ENCODE assay signal across 10 cellular contexts in the genomic region with DNA sequence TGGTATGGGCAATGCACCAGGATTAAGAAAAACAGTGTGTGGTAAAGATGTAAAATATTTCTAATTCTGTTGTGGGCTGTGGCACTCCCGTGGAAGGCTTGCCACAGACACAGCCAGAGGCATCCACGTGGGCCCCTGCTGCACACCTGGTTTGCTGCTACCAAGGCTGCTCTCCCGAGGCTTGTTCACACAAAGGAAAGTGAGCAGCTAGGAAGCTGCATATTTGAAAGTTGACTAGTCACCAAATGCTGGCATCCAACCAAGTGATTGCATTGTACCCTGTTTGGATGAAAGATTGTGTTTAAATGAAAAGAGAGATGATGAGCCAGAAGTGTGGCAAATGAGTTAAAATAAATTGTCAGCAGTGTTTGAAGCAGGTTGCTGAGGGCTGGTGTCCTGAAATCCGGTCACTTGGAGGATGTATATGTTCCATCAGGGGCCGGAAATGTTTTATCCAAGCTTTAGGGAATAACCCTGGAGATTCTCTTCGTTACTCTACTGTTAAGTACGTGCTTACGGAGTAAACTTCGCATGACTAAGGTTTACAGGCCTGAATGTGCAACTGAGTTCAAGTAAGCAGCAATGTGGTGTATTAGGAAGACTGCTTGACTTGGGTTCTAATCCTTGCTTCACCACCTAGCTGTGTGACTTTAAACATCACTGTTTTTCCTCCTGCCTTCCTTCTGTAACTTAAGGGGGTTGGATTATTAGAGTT.
A peak's percentile ranks its signal among the peaks of the same experiment; 100 is the strongest.
DNase-seq lines count a peak whose midpoint lies in the region; ATAC-seq and TF ChIP-seq lines count a peak whose summit lies in the region.
"Had no signal": no experiment of that assay in that cellular context is flagged by ENCODE, and none has a peak within 500 bp of the region (broad histone marks: within the 10 kb centered on the region; RNA-seq: fewer than 3 reads in every experiment).

No MANE protein-coding gene starts in this region.

- peaks cover 8% of the 10 kb centered on the region; the same call in 1 of the 2 replicates for H3K9me3 Mint-ChIP-seq in HFFc6

- H3K4me3 ChIP-seq in WERI-Rb-1 (ENCODE audit: low read depth, low read length): no peak overlapping the region
- H3K4me3 ChIP-seq: hepatocyte had no signal

- no peak for ATAC-seq in HG02970 (IDR thresholded peaks at IDR 0.05; ENCODE audit: low FRiP score, unreplicated experiment)

- no peak overlapping the region for H3K27ac Mint-ChIP-seq in HFFc6

- 0 out of 2 replicates have a peak, but pooled peaks cover 2% of the 10 kb centered on the region for H3K27me3 Mint-ChIP-seq in HFFc6 (ENCODE audit: insufficient read depth)

- peak overlapping the region; percentile 81 for H3K27ac ChIP-seq in WERI-Rb-1
- H3K27ac ChIP-seq: hepatocyte had no signal

- H3K9me3 ChIP-seq in WERI-Rb-1 (ENCODE audit: severe bottlenecking): peaks cover 4% of the 10 kb centered on the region

- H3K4me3 Mint-ChIP-seq in HFFc6: no peak overlapping the region

- no peaks in the 10 kb centered on the region for H3K27me3 ChIP-seq in WERI-Rb-1 (ENCODE audit: insufficient read depth, low read depth, severe bottlenecking)
- H3K27me3 ChIP-seq: hepatocyte had no signal

- peaks cover 20% of the 10 kb centered on the region for H3K36me3 ChIP-seq in WERI-Rb-1

- TF ChIP-seq CTCF in HFFc6 (IDR thresholded peaks at IDR 0.05): no peak
- TF ChIP-seq CTCF in WERI-Rb-1 (IDR thresholded peaks at IDR 0.05; ENCODE audit: low read depth, low read length): no peak

- peak; percentile 63 for DNase-seq in AG08396 (ENCODE audit: low spot score)
- peak; percentile 73 for DNase-seq in HFFc6
- DNase-seq in WERI-Rb-1: no peak
- DNase-seq in glomerular visceral epithelial cell (ENCODE audit: extremely low spot score): peak; percentile 62
- DNase-seq in KG1 (lab: John Stamatoyannopoulos, UW): no peak
- DNase-seq in NCI-H1092 treated with DMSO at 0.1 percent for 48 hours (lab: John Stamatoyannopoulos, UW): no peak
- no peak for DNase-seq in ecto neural progenitor cell (ENCODE audit: low spot score)
- DNase-seq: NCI-H146 had no signal

- no peaks in the 10 kb centered on the region; the same call in 1 of the 2 replicates for H3K36me3 Mint-ChIP-seq in HFFc6 (ENCODE audit: low read depth)

- peaks cover 43% of the 10 kb centered on the region for H3K4me1 Mint-ChIP-seq in HFFc6 (ENCODE audit: low read depth)

Comparison
In these comparisons a context has a peak if more than half of its experiments do, and no peak if none do; other contexts are left out.
1. DNase-seq: peak in AG08396 (single experiment), HFFc6 (single experiment) and glomerular visceral epithelial cell (single experiment); none in WERI-Rb-1 (single experiment), KG1 (single experiment), NCI-H1092 treated with DMSO at 0.1 percent for 48 hours (single experiment) and ecto neural progenitor cell (single experiment).